ENCODE assay signal across 8 cellular contexts in the genomic region with DNA sequence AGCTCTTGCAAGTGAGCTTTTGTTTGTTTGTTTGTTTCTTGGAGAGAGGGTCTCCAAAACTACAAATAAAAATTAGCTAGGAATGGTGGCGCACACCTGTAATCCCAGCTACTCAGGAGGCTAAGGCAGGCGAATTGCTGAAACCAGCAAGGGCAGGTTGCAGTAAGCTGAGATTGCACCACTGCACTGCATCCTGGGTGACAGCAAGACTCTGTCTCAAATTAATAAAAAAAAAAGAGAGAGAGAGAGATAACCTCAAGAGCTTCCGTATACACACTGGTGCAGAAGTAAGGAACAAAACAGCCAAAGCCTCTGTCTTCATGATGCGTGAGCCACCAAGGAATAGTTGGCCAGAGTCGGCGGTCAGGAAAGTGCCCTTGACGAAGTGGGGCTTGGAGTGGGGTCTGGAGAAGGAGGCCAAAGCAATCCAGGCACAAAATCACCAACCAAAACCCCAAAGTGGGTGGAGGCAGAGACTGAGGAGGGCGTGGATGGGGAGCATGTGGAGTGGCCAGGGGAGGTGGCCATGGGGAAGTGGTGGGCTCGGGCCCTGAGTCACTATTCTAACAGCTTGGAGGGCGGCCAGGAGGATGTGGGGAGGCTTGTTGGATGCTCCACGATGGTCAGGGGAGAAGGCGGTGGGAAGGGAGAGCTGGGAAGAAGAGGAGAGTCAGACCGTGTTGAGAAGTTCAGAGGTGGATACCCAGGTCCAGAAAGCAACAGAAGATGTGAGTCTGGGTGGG. TPM values are rescaled to one million over a fixed set of nuclear protein-coding genes. Genes with fewer than 3 reads are reported as not detected.
DNase-seq lines count a peak whose midpoint lies in the region; TF ChIP-seq lines count a peak whose summit lies in the region.

No MANE protein-coding gene starts in this region.

- H3K36me3 Mint-ChIP-seq in endothelial cell (ENCODE audit: low read depth, unreplicated experiment): peaks cover 61% of the 10 kb centered on the region

- no peaks in the 10 kb centered on the region for H3K4me1 ChIP-seq in muscle layer of colon (ENCODE audit: insufficient read depth, low read length)
- H3K4me1 ChIP-seq in BE2C: no peaks in the 10 kb centered on the region

- no peaks in the 10 kb centered on the region for H3K9me3 ChIP-seq in muscle layer of colon (ENCODE audit: low read length)
- no peaks in the 10 kb centered on the region for H3K9me3 ChIP-seq in BE2C

- peak overlapping the region; percentile 80 for H3K4me3 Mint-ChIP-seq in endothelial cell (ENCODE audit: unreplicated experiment)

- peak overlapping the region; percentile 67 for H3K27ac Mint-ChIP-seq in endothelial cell (ENCODE audit: unreplicated experiment)

- TF ChIP-seq CTCF in NB4 (IDR thresholded peaks at IDR 0.05; ENCODE audit: low read depth, low read length): no peak
- TF ChIP-seq CTCF in endothelial cell (IDR thresholded peaks at IDR 0.05; ENCODE audit: unreplicated experiment): no peak
- TF ChIP-seq CTCF in BE2C (IDR thresholded peaks at IDR 0.05; ENCODE audit: low read depth, low read length): no peak

- no peak overlapping the region for H3K9ac ChIP-seq in muscle layer of colon (ENCODE audit: low read length)

- peaks cover 24% of the 10 kb centered on the region for H3K27me3 Mint-ChIP-seq in endothelial cell (ENCODE audit: unreplicated experiment)

- H3K9me3 Mint-ChIP-seq in endothelial cell (ENCODE audit: unreplicated experiment): no peaks in the 10 kb centered on the region

- H3K27me3 ChIP-seq in muscle layer of colon (ENCODE audit: control insufficient read depth in 1 of 2, insufficient read depth in 2 of 2, low read length in 2 of 2): no peaks in the 10 kb centered on the region
- no peaks in the 10 kb centered on the region for H3K27me3 ChIP-seq in BE2C

- H3K4me1 Mint-ChIP-seq in endothelial cell (ENCODE audit: unreplicated experiment): peaks cover 55% of the 10 kb centered on the region

- H3K27ac ChIP-seq in muscle layer of colon (ENCODE audit: low read depth, low read length): peak overlapping the region; percentile 13

- DNase-seq in A172 (ENCODE audit: low spot score) (peak; percentile 61), NB4 (ENCODE audit: low read depth) (peak; percentile 58), endothelial cell (ENCODE audit: low spot score) (no peak), amniotic stem cell (lab: John Stamatoyannopoulos, UW) (no peak), BE2C (no peak), NCI-H748 treated with DMSO at 0.1 percent for 48 hours (lab: John Stamatoyannopoulos, UW) (no peak), hippocampal formation (lab: John Stamatoyannopoulos, UW) (no peak)

- peaks cover 45% of the 10 kb centered on the region for H3K36me3 ChIP-seq in muscle layer of colon (ENCODE audit: insufficient read depth, low read length)
- no peaks in the 10 kb centered on the region; the same call in 1 of the 2 replicates for H3K36me3 ChIP-seq in BE2C

- no peak overlapping the region for H3K4me3 ChIP-seq in NB4 (ENCODE audit: low read depth, low read length)
- H3K4me3 ChIP-seq in muscle layer of colon (ENCODE audit: low read depth in 1 of 2, low read length in 2 of 2): no peak overlapping the region
- H3K4me3 ChIP-seq in BE2C (ENCODE audit: low read depth, low read length): no peak overlapping the region

- TF ChIP-seq POLR2A in NB4 (IDR thresholded peaks at IDR 0.05; ENCODE audit: extremely low read depth, insufficient read length): no peak

RNA-seq across cellular contexts. Expression of a gene that starts 21.2 kb away (rescaled TPM):
- total RNA-seq in A172 (2014; rRNA removed; shearing (Covaris generic)): 109 and 111 TPM in 2 replicates
- total RNA-seq in endothelial cell (ENCODE audit: unreplicated experiment): 60.5 TPM
- polyA plus RNA-seq in BE2C (2012; ENCODE audit: insufficient read depth, insufficient read length, low read depth): 239 TPM

RNA-seq across cellular contexts. Expression of a gene that starts 23.8 kb away (rescaled TPM):
- total RNA-seq in A172 (2014; rRNA removed; shearing (Covaris generic)): 55.0 and 63.4 TPM in 2 replicates
- total RNA-seq in endothelial cell (ENCODE audit: unreplicated experiment): 342 TPM
- 105 TPM for polyA plus RNA-seq in BE2C (2012; ENCODE audit: insufficient read depth, insufficient read length, low read depth)

RNA-seq across cellular contexts. Expression of a gene that starts 35.7 kb away (rescaled TPM):
- total RNA-seq in A172 (2014; rRNA removed; shearing (Covaris generic)): 0.14 and 0.86 TPM in 2 replicates
- 258 TPM for total RNA-seq in endothelial cell (ENCODE audit: unreplicated experiment)
- 22.4 TPM for polyA plus RNA-seq in BE2C (2012; ENCODE audit: insufficient read depth, insufficient read length, low read depth)

RNA-seq across cellular contexts. Expression of a gene that starts 44.5 kb away (rescaled TPM):
- total RNA-seq in A172 (2014; rRNA removed; shearing (Covaris generic)): not detected in 2 replicates
- 44.8 TPM for total RNA-seq in endothelial cell (ENCODE audit: unreplicated experiment)
- 17.4 TPM for polyA plus RNA-seq in BE2C (2012; ENCODE audit: insufficient read depth, insufficient read length, low read depth)

Comparison
In these comparisons a context has a peak if more than half of its experiments do, and no peak if none do; other contexts are left out.
1. DNase-seq: peak in A172 (single experiment) and NB4 (single experiment); none in endothelial cell (single experiment), amniotic stem cell (single experiment), BE2C (single experiment), NCI-H748 treated with DMSO at 0.1 percent for 48 hours (single experiment) and hippocampal formation (0 of 2).
2. RNA of a gene that starts 35.7 kb away (total RNA-seq): 258 TPM in endothelial cell (single experiment); 0.14 to 0.86 TPM in A172; every median in the first group is over 100 times any median in the second.